8 cellular contexts compared by ENCODE assay signal in genomic region chr4:104491826-104492771, GRCh38.
A peak's percentile ranks its signal among the peaks of the same experiment; 100 is the strongest.
DNase-seq lines count a peak whose midpoint lies in the region; ATAC-seq and TF ChIP-seq lines count a peak whose summit lies in the region.

No MANE protein-coding gene starts in this region.

- ATAC-seq in GM18505 (IDR thresholded peaks at IDR 0.05; ENCODE audit: unreplicated experiment) (peak; percentile 30), HG02840 (IDR thresholded peaks at IDR 0.05; ENCODE audit: low FRiP score, unreplicated experiment) (peak; percentile 30), HG03039 (IDR thresholded peaks at IDR 0.05; ENCODE audit: unreplicated experiment) (no peak)

- peak overlapping the region; percentile 60 to 81 for H3K27ac ChIP-seq in mucosa of rectum (ENCODE audit: low read depth in 2 of 2, low read length in 2 of 2)

- H3K4me3 ChIP-seq in AG09309 (ENCODE audit: control insufficient read depth, low read depth, low read length) = peak overlapping the region; percentile 49
- peak overlapping the region; percentile 52 for H3K4me3 ChIP-seq in choroid plexus epithelial cell (ENCODE audit: low read depth, low read length)
- H3K4me3 ChIP-seq in mucosa of rectum (ENCODE audit: low read length in 2 of 2) = peak overlapping the region; percentile 67 to 78

- H3K9me3 ChIP-seq in mucosa of rectum (ENCODE audit: control insufficient read depth in 2 of 2, low read length in 2 of 2) = no peaks in the 10 kb centered on the region

- H3K27me3 ChIP-seq in mucosa of rectum (ENCODE audit: control insufficient read depth in 2 of 2, insufficient read depth in 2 of 2, low read length in 2 of 2) = no peaks in the 10 kb centered on the region

- no peaks in the 10 kb centered on the region for H3K36me3 ChIP-seq in mucosa of rectum (ENCODE audit: control insufficient read depth in 2 of 2, insufficient read depth in 2 of 2, low read length in 2 of 2)

- peak overlapping the region; percentile 56 to 58 for H3K9ac ChIP-seq in mucosa of rectum (ENCODE audit: low read depth in 1 of 2, low read length in 2 of 2)

- H3K4me1 ChIP-seq in mucosa of rectum (ENCODE audit: control insufficient read depth in 2 of 2, insufficient read depth in 2 of 2, low read length in 2 of 2) = peaks cover 0 to 5% of the 10 kb centered on the region in 2 donors

- no peak for TF ChIP-seq POLR2A in GM18505 (IDR thresholded peaks at IDR 0.05; ENCODE audit: borderline replicate concordance, extremely low read depth, insufficient read depth, insufficient read length)

- DNase-seq in AG09309 (ENCODE audit: low read depth) (no peak), NCI-H748 treated with DMSO at 0.1 percent for 48 hours (lab: John Stamatoyannopoulos, UW) (peak; percentile 72), choroid plexus epithelial cell (ENCODE audit: low read depth) (no peak)
- no peak for DNase-seq in activated CD4-positive, CD25-positive, alpha-beta regulatory T cell (lab: John Stamatoyannopoulos, UW)

- no peak for TF ChIP-seq CTCF in AG09309 (IDR thresholded peaks at IDR 0.05; ENCODE audit: control insufficient read depth, insufficient read depth, low read depth, low read length, missing control alignments)
- no peak for TF ChIP-seq CTCF in choroid plexus epithelial cell (conservative IDR thresholded peaks at IDR 0.05; ENCODE audit: low read depth, low read length)
